1 cellular context compared by ENCODE assay signal in genomic region chr20:33646191-33646590, GRCh38.
A peak's percentile ranks its signal among the peaks of the same experiment; 100 is the strongest.
TF ChIP-seq lines count a peak whose summit lies in the region.

No MANE protein-coding gene starts in this region.

TF ChIP-seq in HepG2, 621 proteins besides CTCF, POLR2A, EP300 and RAD21:
- TF ChIP-seq DZIP1 (CRISPR knock-in tag; IDR thresholded peaks at IDR 0.05): 0 out of 2 replicates have a peak, but pooled peaks have one; percentile 35
- TF ChIP-seq RFXAP (CRISPR knock-in tag; IDR thresholded peaks at IDR 0.05; ENCODE audit: borderline replicate concordance): no peak
